18 cellular contexts compared by ENCODE assay signal in the genomic region with DNA sequence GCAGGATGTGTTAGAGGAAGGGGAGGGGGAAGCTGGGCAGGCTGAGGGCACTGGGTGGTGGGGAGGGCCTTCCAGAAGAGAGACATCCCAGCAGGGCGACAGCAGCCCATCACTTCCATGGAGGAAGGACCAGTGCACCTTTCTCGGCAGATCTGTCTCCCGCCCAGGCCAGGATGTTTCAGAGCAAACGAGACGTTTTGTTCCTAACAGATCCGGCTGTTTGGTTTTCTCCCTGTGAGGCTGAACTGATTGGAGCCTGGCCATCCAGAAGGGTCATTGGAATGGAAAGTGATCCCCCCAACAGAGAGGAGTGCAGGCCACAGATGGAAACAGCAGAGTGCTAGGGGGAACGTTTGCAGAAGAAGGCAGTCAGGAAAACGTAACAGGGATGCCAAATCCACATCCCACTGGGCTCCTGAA.
DNase-seq lines count a peak whose midpoint lies in the region; ATAC-seq, FAIRE-seq and TF ChIP-seq lines count a peak whose summit lies in the region.
"Had no signal": no experiment of that assay in that cellular context is flagged by ENCODE, and none has a peak within 500 bp of the region (broad histone marks: within the 10 kb centered on the region; RNA-seq: fewer than 3 reads in every experiment).

No MANE protein-coding gene starts in this region.

- H4K20me1 ChIP-seq in BLaER1 treated with 17β-estradiol and CSF1 and Interleukin-3, amounts not matched to agents 10 nM and 100 nM: peaks cover 0 to 56% (median 13%) of the 10 kb centered on the region in 11 experiments; a peak in 11 of 22 replicates
- no peaks in the 10 kb centered on the region for H4K20me1 ChIP-seq in endothelial cell of umbilical vein (replicated peaks; ENCODE audit: control insufficient read depth, extremely low read depth, insufficient read depth, low read length)

- H3K4me1 Mint-ChIP-seq in osteocyte (ENCODE audit: unreplicated experiment): peaks cover 69% of the 10 kb centered on the region
- H3K4me1 Mint-ChIP-seq in WTC11: no peaks in the 10 kb centered on the region

- TF ChIP-seq CTCF in endothelial cell of umbilical vein (IDR thresholded peaks at IDR 0.05; ENCODE audit: extremely low read depth in 1 of 2, insufficient read depth in 1 of 2, low read depth in 1 of 2, low read length in 2 of 2): no peak
- no peak for TF ChIP-seq CTCF in osteocyte (IDR thresholded peaks at IDR 0.05)
- TF ChIP-seq CTCF in WTC11 (IDR thresholded peaks at IDR 0.05): no peak

- no peaks in the 10 kb centered on the region for H3K27me3 ChIP-seq in BLaER1 treated with 17β-estradiol and CSF1 and Interleukin-3, amounts not matched to agents 10 nM and 100 nM
- H3K27me3 ChIP-seq in SJSA1 (replicated peaks) (no peaks in the 10 kb centered on the region), endothelial cell of umbilical vein (ENCODE audit: control insufficient read depth in 2 of 2, insufficient read depth in 2 of 2, low read length in 2 of 2) (no peaks in the 10 kb centered on the region)

- dilution Hi-C loops in endothelial cell of umbilical vein (cut with MboI; ENCODE audit: extremely low pct_ligation_motif_present, low sequenced_read_pairs): no loop called here

- H3K27ac Mint-ChIP-seq in osteocyte (ENCODE audit: unreplicated experiment) (peak overlapping the region; percentile 96), WTC11 (no peak overlapping the region)
- H3K27ac Mint-ChIP-seq: CD8-positive, alpha-beta T cell had no signal

- peak overlapping the region; percentile 3 for H2AFZ ChIP-seq in endothelial cell of umbilical vein (ENCODE audit: low read depth, low read length)

- POLR2A ChIA-PET in endothelial cell of umbilical vein (lab: Charles Lee): no interaction called here
- POLR2A ChIA-PET in WTC11 (lab: Charles Lee): no interaction called here

- no TSS peak for BruUV-seq in endothelial cell of umbilical vein (replicated peaks; lab: Mats Ljungman, UMichigan)

- H3K9me3 Mint-ChIP-seq in osteocyte (ENCODE audit: unreplicated experiment) (no peaks in the 10 kb centered on the region), WTC11 (no peaks in the 10 kb centered on the region)
- H3K9me3 Mint-ChIP-seq: CD8-positive, alpha-beta T cell had no signal

- H3K27me3 Mint-ChIP-seq in osteocyte (ENCODE audit: unreplicated experiment): no peaks in the 10 kb centered on the region
- H3K27me3 Mint-ChIP-seq in WTC11 (ENCODE audit: low read depth): no peaks in the 10 kb centered on the region

- no peak for FAIRE-seq in endothelial cell of umbilical vein (lab: Jason Lieb, UNC)
- FAIRE-seq: A549, K562 had no signal

- no peaks in the 10 kb centered on the region for H3K79me2 ChIP-seq in endothelial cell of umbilical vein (ENCODE audit: control insufficient read depth, insufficient read depth, low read length)

- H3K9ac ChIP-seq in BLaER1 treated with 17β-estradiol and CSF1 and Interleukin-3, amounts not matched to agents 10 nM and 100 nM: no peak overlapping the region; a peak in 1 of 22 replicates
- no peak overlapping the region for H3K9ac ChIP-seq in endothelial cell of umbilical vein (replicated peaks; ENCODE audit: extremely low read depth, insufficient read depth, low read length)

- peaks cover 12 to 89% (median 43%) of the 10 kb centered on the region in 11 experiments; a peak in 21 of 22 replicates for H3K36me3 ChIP-seq in BLaER1 treated with 17β-estradiol and CSF1 and Interleukin-3, amounts not matched to agents 10 nM and 100 nM
- H3K36me3 ChIP-seq in SJSA1: no peaks in the 10 kb centered on the region; the same call in 1 of the 2 replicates
- H3K36me3 ChIP-seq in endothelial cell of umbilical vein (ENCODE audit: control insufficient read depth in 2 of 2, extremely low read depth in 1 of 2, insufficient read depth in 2 of 2, low read length in 2 of 2): no peaks in the 10 kb centered on the region
- H3K36me3 ChIP-seq: HAP-1 had no signal

- CTCF ChIA-PET in endothelial cell of umbilical vein (lab: Charles Lee): interaction anchor here (0.6 to 1.1 kb wide), 2 partner anchors 18 to 24 kb away, joined by 3 to 5 read pairs; no protein-coding TSS in a partner anchor
- CTCF ChIA-PET in WTC11 (lab: Charles Lee): no interaction called here

- H3K27ac ChIP-seq in BLaER1 treated with 17β-estradiol and CSF1 and Interleukin-3, amounts not matched to agents 10 nM and 100 nM: no peak overlapping the region
- H3K27ac ChIP-seq in SJSA1: peak overlapping the region; percentile 99
- H3K27ac ChIP-seq in endothelial cell of umbilical vein (ENCODE audit: insufficient read depth, low read depth, low read length): peak overlapping the region; percentile 75
- H3K27ac ChIP-seq: RWPE1, SK-N-MC had no signal

- peaks cover under 1 to 78% (median 53%) of the 10 kb centered on the region in 10 experiments; a peak in 18 of 20 replicates for H3K4me1 ChIP-seq in BLaER1 treated with 17β-estradiol and CSF1 and Interleukin-3, amounts not matched to agents 10 nM and 100 nM
- peaks cover 59% of the 10 kb centered on the region for H3K4me1 ChIP-seq in SJSA1 (replicated peaks)
- H3K4me1 ChIP-seq in endothelial cell of umbilical vein (ENCODE audit: control insufficient read depth, extremely low read depth, insufficient read depth, low read length): peaks cover 35% of the 10 kb centered on the region
- H3K4me1 ChIP-seq: HAP-1 had no signal

- no peaks in the 10 kb centered on the region for H3K9me3 ChIP-seq in BLaER1 treated with 17β-estradiol and CSF1 and Interleukin-3, amounts not matched to agents 10 nM and 100 nM (replicated peaks in 1 of 11)
- H3K9me3 ChIP-seq in SJSA1 (replicated peaks): no peaks in the 10 kb centered on the region
- H3K9me3 ChIP-seq in endothelial cell of umbilical vein (replicated peaks; ENCODE audit: control insufficient read depth, insufficient read depth, low read length): no peaks in the 10 kb centered on the region
- H3K9me3 ChIP-seq: A549, HAP-1 had no signal

- intact Hi-C loops in endothelial cell of umbilical vein (cut with micrococcal nuclease): loop anchor here (1.0 kb wide), 1 partner anchor 11 kb away; no protein-coding TSS in a partner anchor

- no peaks in the 10 kb centered on the region for H3K9me1 ChIP-seq in endothelial cell of umbilical vein (replicated peaks; ENCODE audit: control insufficient read depth, extremely low read depth, insufficient read depth, low read length)

- ATAC-seq in WTC11 (no peak), GM21360 (IDR thresholded peaks at IDR 0.05; ENCODE audit: unreplicated experiment) (no peak), HG03135 (IDR thresholded peaks at IDR 0.05; ENCODE audit: unreplicated experiment) (no peak), HG02571 (IDR thresholded peaks at IDR 0.05; ENCODE audit: unreplicated experiment) (no peak)
- ATAC-seq: CD8-positive, alpha-beta T cell; K562 had no signal

- H3K36me3 Mint-ChIP-seq in osteocyte (ENCODE audit: unreplicated experiment) (peaks cover 48% of the 10 kb centered on the region), WTC11 (no peaks in the 10 kb centered on the region)

- H3K4me3 ChIP-seq in BLaER1 treated with 17β-estradiol and CSF1 and Interleukin-3, amounts not matched to agents 10 nM and 100 nM: no peak overlapping the region
- H3K4me3 ChIP-seq in SJSA1: no peak overlapping the region
- H3K4me3 ChIP-seq in endothelial cell of umbilical vein (replicated peaks in 1 of 3; ENCODE audit: insufficient read depth in 1 of 3, low read depth in 1 of 3, low read length in 3 of 3): no peak overlapping the region
- H3K4me3 ChIP-seq: A549, HAP-1, K562, SK-N-MC had no signal

- H3K4me3 Mint-ChIP-seq in osteocyte (ENCODE audit: unreplicated experiment) (no peak overlapping the region), WTC11 (no peak overlapping the region)
- H3K4me3 Mint-ChIP-seq: CD8-positive, alpha-beta T cell had no signal

- H3K4me2 ChIP-seq in BLaER1 treated with 17β-estradiol and CSF1 and Interleukin-3, amounts not matched to agents 10 nM and 100 nM: peak overlapping the region in 8 of 11 experiments; percentile 7 to 68 (median 44); a peak in 11 of 22 replicates
- H3K4me2 ChIP-seq in endothelial cell of umbilical vein (ENCODE audit: insufficient read depth, low read length): no peak overlapping the region
- H3K4me2 ChIP-seq: A549 had no signal

- no peak for TF ChIP-seq POLR2A in endothelial cell of umbilical vein (IDR thresholded peaks at IDR 0.05; ENCODE audit: low read depth, low read length)

- DNase-seq in SJSA1 (ENCODE audit: low read depth in 1 of 2, low spot score in 2 of 2) (no peak), endothelial cell of umbilical vein (ENCODE audit: low read depth, low spot score) (no peak), osteocyte (ENCODE audit: extremely low spot score, unreplicated experiment) (no peak), WTC11 (ENCODE audit: low spot score) (no peak)
- DNase-seq: AML-193; CD8-positive, alpha-beta T cell; NCI-H1436 treated with DMSO at 0.1 percent for 48 hours; NCI-H524; NK-92 treated with Interleukin-12 subunit alpha and Interleukin-12 subunit beta, amount 100 ng/mL, for 24 hours had no signal

TF ChIP-seq in endothelial cell of umbilical vein, 7 proteins besides CTCF, POLR2A, EP300 and RAD21 (continues in another document):
- TF ChIP-seq EZH2 (IDR thresholded peaks at IDR 0.05; ENCODE audit: borderline replicate concordance, low read depth, low read length, severe bottlenecking) (no peak), FOS (IDR thresholded peaks at IDR 0.05; ENCODE audit: borderline replicate concordance, insufficient read depth, low read length) (no peak), POLR2AphosphoS5 (IDR thresholded peaks at IDR 0.05; ENCODE audit: insufficient read depth, low read depth, low read length) (no peak), JUN (IDR thresholded peaks at IDR 0.05; ENCODE audit: borderline replicate concordance, insufficient read depth, insufficient read length, low read depth) (no peak), MYC (IDR thresholded peaks at IDR 0.05; ENCODE audit: low read depth, low read length) (no peak)
- TF ChIP-seq, protein P1, sequence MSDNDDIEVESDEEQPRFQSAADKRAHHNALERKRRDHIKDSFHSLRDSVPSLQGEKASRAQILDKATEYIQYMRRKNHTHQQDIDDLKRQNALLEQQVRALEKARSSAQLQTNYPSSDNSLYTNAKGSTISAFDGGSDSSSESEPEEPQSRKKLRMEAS (IDR thresholded peaks at IDR 0.05; ENCODE audit: insufficient read depth, insufficient read length): no peak

TF ChIP-seq in WTC11, 78 proteins besides CTCF, POLR2A, EP300 and RAD21 (continues in another document):
- TF ChIP-seq GABPB1 (CRISPR knock-in tag; IDR thresholded peaks at IDR 0.05) (no peak), ZNF416 (CRISPR knock-in tag; IDR thresholded peaks at IDR 0.05) (no peak), ZNF671 (CRISPR knock-in tag; IDR thresholded peaks at IDR 0.05) (no peak)
- TF ChIP-seq, protein P2, sequence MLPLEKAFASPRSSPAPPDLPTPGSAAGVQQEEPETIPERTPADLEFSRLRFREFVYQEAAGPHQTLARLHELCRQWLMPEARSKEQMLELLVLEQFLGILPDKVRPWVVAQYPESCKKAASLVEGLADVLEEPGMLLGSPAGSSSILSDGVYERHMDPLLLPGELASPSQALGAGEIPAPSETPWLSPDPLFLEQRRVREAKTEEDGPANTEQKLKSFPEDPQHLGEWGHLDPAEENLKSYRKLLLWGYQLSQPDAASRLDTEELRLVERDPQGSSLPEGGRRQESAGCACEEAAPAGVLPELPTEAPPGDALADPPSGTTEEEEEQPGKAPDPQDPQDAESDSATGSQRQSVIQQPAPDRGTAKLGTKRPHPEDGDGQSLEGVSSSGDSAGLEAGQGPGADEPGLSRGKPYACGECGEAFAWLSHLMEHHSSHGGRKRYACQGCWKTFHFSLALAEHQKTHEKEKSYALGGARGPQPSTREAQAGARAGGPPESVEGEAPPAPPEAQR (CRISPR knock-in tag; IDR thresholded peaks at IDR 0.05): no peak

Comparison
In these comparisons a context has a peak if more than half of its experiments do, and no peak if none do; other contexts are left out.
1. H3K27ac ChIP-seq: peak in SJSA1 (single experiment) and endothelial cell of umbilical vein (single experiment); none in BLaER1 treated with 17β-estradiol and CSF1 and Interleukin-3, amounts not matched to agents 10 nM and 100 nM (0 of 11).